ENCODE assay signal across 7 cellular contexts in the genomic region with DNA sequence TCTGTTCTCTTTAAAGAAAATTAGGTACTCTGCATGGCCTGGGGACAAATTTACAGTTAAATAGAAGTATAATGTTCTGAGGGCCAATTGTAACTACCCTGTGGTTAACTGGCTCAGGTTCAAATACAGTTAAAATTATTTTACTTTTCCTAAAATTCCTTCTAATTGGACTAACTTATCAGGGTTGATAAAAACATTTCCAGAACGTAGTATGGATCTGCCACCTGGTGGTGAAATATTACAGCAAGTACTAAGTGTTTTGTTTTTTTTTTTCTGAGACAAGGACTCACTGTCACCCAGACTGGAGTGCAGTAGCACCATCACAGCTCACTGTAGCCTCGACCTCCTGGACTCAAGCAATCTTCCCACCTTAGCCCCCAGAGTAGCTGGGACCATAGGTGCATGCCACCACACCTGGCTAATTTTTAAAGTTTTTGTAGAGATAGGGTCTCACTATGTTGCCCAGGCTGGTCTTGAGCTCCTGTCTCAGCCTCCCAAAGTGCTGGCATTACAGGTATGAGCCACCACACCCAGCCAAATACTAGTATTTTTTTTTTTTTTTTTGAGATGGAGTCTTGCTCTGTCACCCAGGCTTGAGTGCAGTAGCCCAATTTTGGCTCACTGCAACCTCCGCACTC. TPM values are rescaled to one million over a fixed set of nuclear protein-coding genes. Genes with fewer than 3 reads are reported as not detected.
DNase-seq lines count a peak whose midpoint lies in the region; ATAC-seq and TF ChIP-seq lines count a peak whose summit lies in the region.

No MANE protein-coding gene starts in this region.

- H3K27ac Mint-ChIP-seq in nephron: peak overlapping the region in 2 of 3 experiments; percentile 29 to 59

- H3K9me3 Mint-ChIP-seq in nephron: no peaks in the 10 kb centered on the region

- no peak overlapping the region for H3K4me3 Mint-ChIP-seq in nephron

- H3K4me1 ChIP-seq in Peyer's patch: peaks cover 0 to 31% (median 0%) of the 10 kb centered on the region in 4 donors

- no peak for TF ChIP-seq POLR2A in Peyer's patch (IDR thresholded peaks at IDR 0.05)

- ATAC-seq in HG02759 (IDR thresholded peaks at IDR 0.05; ENCODE audit: unreplicated experiment): no peak

- no peaks in the 10 kb centered on the region for H3K9me3 ChIP-seq in Peyer's patch

- H3K27me3 Mint-ChIP-seq in nephron (ENCODE audit: low read depth): no peaks in the 10 kb centered on the region

- H3K4me3 ChIP-seq in HL-60 (replicated peaks; ENCODE audit: insufficient read depth, low read length) (no peak overlapping the region), Peyer's patch (no peak overlapping the region), epithelial cell of proximal tubule (ENCODE audit: low read depth, low read length) (no peak overlapping the region)

- TF ChIP-seq CTCF in HL-60 (IDR thresholded peaks at IDR 0.05; ENCODE audit: insufficient read depth, low read length) (peak; percentile 8), Peyer's patch (IDR thresholded peaks at IDR 0.05) (peak; percentile 32 to 79 (median 66)), epithelial cell of proximal tubule (conservative IDR thresholded peaks at IDR 0.05; ENCODE audit: low read depth, low read length) (peak; percentile 71), nephron (IDR thresholded peaks at IDR 0.05; ENCODE audit: unreplicated experiment in 3 of 3) (peak; percentile 73 to 75 (median 73))

- no peaks in the 10 kb centered on the region for H3K36me3 ChIP-seq in Peyer's patch

- H3K36me3 Mint-ChIP-seq in nephron (ENCODE audit: low read depth): peaks cover 4% of the 10 kb centered on the region

- DNase-seq in DMS53 (lab: John Stamatoyannopoulos, UW) (peak; percentile 69), HL-60 (ENCODE audit: low read depth in 1 of 2, low spot score in 1 of 2) (peak; percentile 5 to 6), Peyer's patch (no peak), epithelial cell of proximal tubule (ENCODE audit: low read depth) (peak; percentile 23), GOT3 (lab: John Stamatoyannopoulos, UW) (no peak)

- no peak overlapping the region for H3K27ac ChIP-seq in HL-60 (replicated peaks)
- H3K27ac ChIP-seq in Peyer's patch: no peak overlapping the region

- H3K27me3 ChIP-seq in HL-60 (ENCODE audit: insufficient read depth, poor library complexity, severe bottlenecking): no peaks in the 10 kb centered on the region
- no peaks in the 10 kb centered on the region for H3K27me3 ChIP-seq in Peyer's patch

- H3K4me1 Mint-ChIP-seq in nephron: peaks cover 18% of the 10 kb centered on the region

RNA-seq across cellular contexts. Expression of a gene that starts 29.2 kb away (rescaled TPM):
- total RNA-seq in Peyer's patch (100 to 1,000 TPM in 3 of 4 donors, 10 to 100 TPM in 1; 60.2 to 127 (median 115) TPM), epithelial cell of proximal tubule (15.3 and 31.0 TPM in 2 replicates)

Comparison
In these comparisons a context has a peak if more than half of its experiments do, and no peak if none do; other contexts are left out.
1. DNase-seq: peak in DMS53 (single experiment), HL-60 (2 of 2) and epithelial cell of proximal tubule (single experiment); none in Peyer's patch (0 of 3) and GOT3 (single experiment).
2. CTCF ChIP-seq: peak in every context shown above with its lines; median percentile 73 in nephron; 71 in epithelial cell of proximal tubule; 66 in Peyer's patch; 8 in HL-60.